21 cellular contexts compared by ENCODE assay signal in genomic region chr11:8031248-8032115, GRCh38. TPM values are rescaled to one million over a fixed set of nuclear protein-coding genes. Genes with fewer than 3 reads are reported as not detected.
DNase-seq lines count a peak whose midpoint lies in the region; ATAC-seq and TF ChIP-seq lines count a peak whose summit lies in the region.
"Had no signal": no experiment of that assay in that cellular context is flagged by ENCODE, and none has a peak within 500 bp of the region (broad histone marks: within the 10 kb centered on the region; RNA-seq: fewer than 3 reads in every experiment).

No MANE protein-coding gene starts in this region.

- no peak overlapping the region for H3K27ac ChIP-seq in esophagus muscularis mucosa (replicated peaks in 1 of 4)
- H3K27ac ChIP-seq in psoas muscle = no peak overlapping the region

- peaks cover 2% of the 10 kb centered on the region for H3K4me1 Mint-ChIP-seq in activated CD8-positive, alpha-beta T cell treated with anti-CD3 and anti-CD28 coated beads, Interleukin-2, amount 10 ng/mL, durations not matched to agents 7 days and 5 days (ENCODE audit: low read depth)
- peaks cover 2% of the 10 kb centered on the region for H3K4me1 Mint-ChIP-seq in activated CD8-positive, alpha-beta T cell treated with anti-CD3 and anti-CD28 coated beads for 36 hours (ENCODE audit: low read depth)
- peaks cover 15% of the 10 kb centered on the region for H3K4me1 Mint-ChIP-seq in WTC11

- no peak for ATAC-seq in activated CD8-positive, alpha-beta T cell treated with anti-CD3 and anti-CD28 coated beads, Interleukin-2, amount 10 ng/mL, durations not matched to agents 7 days and 5 days
- ATAC-seq in activated CD8-positive, alpha-beta T cell treated with anti-CD3 and anti-CD28 coated beads for 36 hours = no peak
- ATAC-seq in WTC11 (peak; percentile 5; the same call in 1 of the 2 replicates), HG03442 (IDR thresholded peaks at IDR 0.05; ENCODE audit: unreplicated experiment) (no peak), psoas muscle (no peak)
- ATAC-seq: Right ventricle myocardium inferior had no signal

- intact Hi-C loops in activated CD8-positive, alpha-beta T cell treated with anti-CD3 and anti-CD28 coated beads for 36 hours (cut with micrococcal nuclease) = no loop called here
- intact Hi-C loops in esophagus muscularis mucosa (cut with DNase I) = loop anchor here (5.0 kb wide), 2 partner anchors 36 to 61 kb away; no protein-coding TSS in a partner anchor
- intact Hi-C loops in posterior vena cava (cut with DNase I) = loop anchor here in 1 of 2 donors (5.0 kb wide), 1 partner anchor 66 kb away; no protein-coding TSS in a partner anchor
- intact Hi-C loops in psoas muscle (cut with DNase I) = loop anchor here (2.0 to 5.0 kb wide), 5 partner anchors 25 to 69 kb away; no protein-coding TSS in a partner anchor

- peaks cover 16% of the 10 kb centered on the region for H3K27me3 Mint-ChIP-seq in activated CD8-positive, alpha-beta T cell treated with anti-CD3 and anti-CD28 coated beads, Interleukin-2, amount 10 ng/mL, durations not matched to agents 7 days and 5 days (ENCODE audit: low read depth)
- H3K27me3 Mint-ChIP-seq in activated CD8-positive, alpha-beta T cell treated with anti-CD3 and anti-CD28 coated beads for 36 hours = peaks cover 18% of the 10 kb centered on the region
- peaks cover 10% of the 10 kb centered on the region for H3K27me3 Mint-ChIP-seq in WTC11 (ENCODE audit: low read depth)

- no peaks in the 10 kb centered on the region for H3K9me3 Mint-ChIP-seq in activated CD8-positive, alpha-beta T cell treated with anti-CD3 and anti-CD28 coated beads, Interleukin-2, amount 10 ng/mL, durations not matched to agents 7 days and 5 days (ENCODE audit: insufficient read depth)
- no peaks in the 10 kb centered on the region for H3K9me3 Mint-ChIP-seq in activated CD8-positive, alpha-beta T cell treated with anti-CD3 and anti-CD28 coated beads for 36 hours
- H3K9me3 Mint-ChIP-seq in WTC11 = no peaks in the 10 kb centered on the region
- H3K9me3 Mint-ChIP-seq: H9 had no signal

- TF ChIP-seq POLR2A in esophagus muscularis mucosa (IDR thresholded peaks at IDR 0.05; ENCODE audit: low read depth) = no peak

- POLR2A ChIA-PET in activated CD8-positive, alpha-beta T cell treated with anti-CD3 and anti-CD28 coated beads, Interleukin-2, amount 10 ng/mL, durations not matched to agents 7 days and 5 days (lab: Charles Lee) = no interaction called here
- POLR2A ChIA-PET in activated CD8-positive, alpha-beta T cell treated with anti-CD3 and anti-CD28 coated beads for 36 hours (lab: Charles Lee) = no interaction called here
- POLR2A ChIA-PET in WTC11 (lab: Charles Lee) = no interaction called here

- no peaks in the 10 kb centered on the region for H3K36me3 Mint-ChIP-seq in activated CD8-positive, alpha-beta T cell treated with anti-CD3 and anti-CD28 coated beads, Interleukin-2, amount 10 ng/mL, durations not matched to agents 7 days and 5 days (ENCODE audit: low read depth)
- no peaks in the 10 kb centered on the region for H3K36me3 Mint-ChIP-seq in activated CD8-positive, alpha-beta T cell treated with anti-CD3 and anti-CD28 coated beads for 36 hours (ENCODE audit: low read depth)
- no peaks in the 10 kb centered on the region for H3K36me3 Mint-ChIP-seq in WTC11

- H3K4me3 ChIP-seq in esophagus muscularis mucosa = no peak overlapping the region
- H3K4me3 ChIP-seq in psoas muscle = no peak overlapping the region

- H3K4me1 ChIP-seq in esophagus muscularis mucosa = peaks cover 9 to 43% (median 13%) of the 10 kb centered on the region in 4 donors
- no peaks in the 10 kb centered on the region for H3K4me1 ChIP-seq in psoas muscle

- H3K27me3 ChIP-seq in esophagus muscularis mucosa (peaks cover 0 to 13% (median 0%) of the 10 kb centered on the region in 4 donors), psoas muscle (ENCODE audit: insufficient read depth in 3 of 3, low read length in 2 of 3) (peaks cover 0 to 2% (median 0%) of the 10 kb centered on the region in 3 donors)

- CTCF ChIA-PET in activated CD8-positive, alpha-beta T cell treated with anti-CD3 and anti-CD28 coated beads, Interleukin-2, amount 10 ng/mL, durations not matched to agents 7 days and 5 days (lab: Charles Lee) = interaction anchor here (6.8 kb wide), 1 partner anchor 67 kb away, joined by 93 read pairs; no protein-coding TSS in a partner anchor
- CTCF ChIA-PET in activated CD8-positive, alpha-beta T cell treated with anti-CD3 and anti-CD28 coated beads for 36 hours (lab: Charles Lee) = interaction anchor here (2.3 to 7.7 kb wide), 4 partner anchors 21 to 68 kb away, joined by 15 to 120 read pairs (median 44); no protein-coding TSS in a partner anchor
- CTCF ChIA-PET in WTC11 (lab: Charles Lee) = interaction anchor here (0.9 to 14.5 kb wide), 7 partner anchors 15 to 161 kb away, joined by 3 to 278 read pairs (median 14); no protein-coding TSS in a partner anchor

- no peak for TF ChIP-seq CTCF in activated CD8-positive, alpha-beta T cell treated with anti-CD3 and anti-CD28 coated beads for 36 hours (IDR thresholded peaks at IDR 0.05)
- no peak for TF ChIP-seq CTCF in WTC11 (IDR thresholded peaks at IDR 0.05)
- no peak for TF ChIP-seq CTCF in esophagus muscularis mucosa (IDR thresholded peaks at IDR 0.05)
- no peak for TF ChIP-seq CTCF in psoas muscle (IDR thresholded peaks at IDR 0.05)

- no peak overlapping the region for H3K4me3 Mint-ChIP-seq in activated CD8-positive, alpha-beta T cell treated with anti-CD3 and anti-CD28 coated beads, Interleukin-2, amount 10 ng/mL, durations not matched to agents 7 days and 5 days
- no peak overlapping the region for H3K4me3 Mint-ChIP-seq in activated CD8-positive, alpha-beta T cell treated with anti-CD3 and anti-CD28 coated beads for 36 hours
- H3K4me3 Mint-ChIP-seq in WTC11 = no peak overlapping the region
- H3K4me3 Mint-ChIP-seq: B cell had no signal

- H3K36me3 ChIP-seq in esophagus muscularis mucosa (no peaks in the 10 kb centered on the region), psoas muscle (ENCODE audit: insufficient read depth in 1 of 2, low read depth in 1 of 2) (no peaks in the 10 kb centered on the region)

- no peak for TF ChIP-seq EP300 in esophagus muscularis mucosa (IDR thresholded peaks at IDR 0.05)

- peak; percentile 17 for DNase-seq in activated CD8-positive, alpha-beta T cell treated with anti-CD3 and anti-CD28 coated beads, Interleukin-2, amount 10 ng/mL, durations not matched to agents 7 days and 5 days
- DNase-seq in activated CD8-positive, alpha-beta T cell treated with anti-CD3 and anti-CD28 coated beads for 36 hours = no peak
- DNase-seq in WTC11 (ENCODE audit: low spot score) (peak; percentile 34), esophagus muscularis mucosa (ENCODE audit: extremely low spot score) (peak; percentile 75), posterior vena cava (ENCODE audit: low spot score) (peak; percentile 70), psoas muscle (no peak)
- DNase-seq in activated naive CD4-positive, alpha-beta T cell treated with anti-CD3 and anti-CD28 coated beads, Interleukin-2, amount 50 U/mL, for 16 hours = no peak
- DNase-seq: 8988T; DMS 273 treated with DMSO at 0.1 percent for 48 hours; H9; MM.1S; NCI-H1105; NCI-H2081; NCI-H2171 treated with DMSO at 0.1 percent for 48 hours; NCI-H446 treated with DMSO at 0.1 percent for 48 hours; NCI-H748 treated with DMSO at 0.1 percent for 48 hours; NK-92 treated with Interleukin-12 subunit alpha and Interleukin-12 subunit beta, amount 100 ng/mL, for 24 hours had no signal

- H3K9me3 ChIP-seq in esophagus muscularis mucosa = no peaks in the 10 kb centered on the region
- no peaks in the 10 kb centered on the region for H3K9me3 ChIP-seq in psoas muscle

- H3K27ac Mint-ChIP-seq in activated CD8-positive, alpha-beta T cell treated with anti-CD3 and anti-CD28 coated beads, Interleukin-2, amount 10 ng/mL, durations not matched to agents 7 days and 5 days = no peak overlapping the region
- H3K27ac Mint-ChIP-seq in activated CD8-positive, alpha-beta T cell treated with anti-CD3 and anti-CD28 coated beads for 36 hours = no peak overlapping the region
- no peak overlapping the region for H3K27ac Mint-ChIP-seq in WTC11
- H3K27ac Mint-ChIP-seq: B cell, H9 had no signal

- 81% methylated on average over 29 of the region's 32 CpGs for WGBS in esophagus muscularis mucosa
- WGBS in psoas muscle, 3 donors = 73 to 74% (median 74%) methylated on average over 27 to 32 of the region's 32 CpGs

TF ChIP-seq in WTC11, 78 proteins besides CTCF, POLR2A, EP300 and RAD21:
- TF ChIP-seq SP1 (CRISPR knock-in tag; conservative IDR thresholded peaks at IDR 0.05) (no peak), CBFB (CRISPR knock-in tag; IDR thresholded peaks at IDR 0.05; ENCODE audit: low read depth) (no peak), ZNF232 (CRISPR knock-in tag; IDR thresholded peaks at IDR 0.05) (no peak), ZBTB21 (CRISPR knock-in tag; IDR thresholded peaks at IDR 0.05; ENCODE audit: borderline replicate concordance) (no peak)

RNA-seq across cellular contexts. Expression of gene EIF3F, which starts 44.3 kb away (rescaled TPM):
- 100 to 1,000 TPM; 212 to 222 TPM for total RNA-seq in activated CD8-positive, alpha-beta T cell treated with anti-CD3 and anti-CD28 coated beads, Interleukin-2, amount 10 ng/mL, durations not matched to agents 7 days and 5 days
- 100 to 1,000 TPM; 303 to 309 TPM for total RNA-seq in activated CD8-positive, alpha-beta T cell treated with anti-CD3 and anti-CD28 coated beads for 36 hours
- total RNA-seq in WTC11 (2021) (356 to 379 TPM (median 378 TPM) in 3 replicates), esophagus muscularis mucosa (100 to 1,000 TPM; 181 to 447 (median 313) TPM), posterior vena cava (100 to 1,000 TPM; 138 to 139 TPM), psoas muscle (100 to 1,000 TPM; 149 to 208 (median 202) TPM)
- polyA plus RNA-seq in psoas muscle = 100 to 1,000 TPM; 388 to 539 (median 468) TPM

RNA-seq across cellular contexts. Expression of gene TUB, which starts 49.5 kb away (rescaled TPM):
- total RNA-seq in activated CD8-positive, alpha-beta T cell treated with anti-CD3 and anti-CD28 coated beads, Interleukin-2, amount 10 ng/mL, durations not matched to agents 7 days and 5 days = not detected
- under 1 TPM; 0.05 to 0.16 TPM for total RNA-seq in activated CD8-positive, alpha-beta T cell treated with anti-CD3 and anti-CD28 coated beads for 36 hours
- total RNA-seq in WTC11 (2021) = 29.2 to 32.1 TPM (median 30.0 TPM) in 3 replicates
- 10 to 100 TPM in 2 of 4 donors, 1 to 10 TPM in 2; 8.3 to 18.3 (median 12.1) TPM for total RNA-seq in esophagus muscularis mucosa
- total RNA-seq in posterior vena cava = 10 to 100 TPM in 1 of 2 donors, 1 to 10 TPM in 1; 7.0 to 12.5 TPM
- 1 to 10 TPM in 3 of 4 donors, under 1 TPM in 1; 0.91 to 4.6 (median 1.3) TPM for total RNA-seq in psoas muscle
- polyA plus RNA-seq in psoas muscle = under 1 TPM; 0.25 to 0.51 (median 0.39) TPM
- total RNA-seq: OCI-LY7 had no signal

Comparison
In these comparisons a context has a peak if more than half of its experiments do, and no peak if none do; other contexts are left out.
1. DNase-seq: peak in activated CD8-positive, alpha-beta T cell treated with anti-CD3 and anti-CD28 coated beads, Interleukin-2, amount 10 ng/mL, durations not matched to agents 7 days and 5 days (single experiment), WTC11 (single experiment), esophagus muscularis mucosa (single experiment) and posterior vena cava (single experiment); none in activated CD8-positive, alpha-beta T cell treated with anti-CD3 and anti-CD28 coated beads for 36 hours (single experiment), activated naive CD4-positive, alpha-beta T cell treated with anti-CD3 and anti-CD28 coated beads, Interleukin-2, amount 50 U/mL, for 16 hours (single experiment) and psoas muscle (0 of 2).